In the genomic region with DNA sequence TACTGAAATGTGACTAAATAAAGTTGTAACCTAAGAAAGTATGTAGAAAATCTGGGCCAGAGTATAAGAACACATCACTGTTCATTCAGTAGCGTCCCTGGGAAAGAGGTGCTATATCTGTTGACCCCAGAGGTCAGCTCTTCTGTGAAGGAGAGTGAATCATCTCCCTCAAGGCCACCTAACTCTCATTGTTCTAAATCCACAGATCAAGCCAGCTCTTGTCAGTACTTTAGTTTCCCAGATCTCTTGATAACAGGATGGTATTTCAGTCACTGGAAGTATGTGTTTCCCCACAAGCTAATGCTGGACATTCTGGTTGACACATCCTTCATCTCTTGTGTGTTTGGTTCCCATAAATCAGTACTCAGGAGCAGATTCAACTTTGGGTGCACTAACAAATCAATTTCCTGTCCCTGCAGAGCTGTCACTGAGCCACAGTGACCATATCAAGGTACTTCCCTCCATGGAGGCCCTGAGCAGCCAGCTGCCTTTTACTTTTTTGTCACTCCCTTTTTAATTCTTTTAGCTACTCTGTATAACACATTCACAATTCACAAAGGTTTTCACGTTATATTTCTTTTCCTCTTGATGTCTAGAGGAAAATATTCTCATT, we compare ENCODE assay signal across 25 cellular contexts. TPM values are rescaled to one million over a fixed set of nuclear protein-coding genes. Genes with fewer than 3 reads are reported as not detected.
A peak's percentile ranks its signal among the peaks of the same experiment; 100 is the strongest.
DNase-seq lines count a peak whose midpoint lies in the region; ATAC-seq, FAIRE-seq and TF ChIP-seq lines count a peak whose summit lies in the region.
"Had no signal": no experiment of that assay in that cellular context is flagged by ENCODE, and none has a peak within 500 bp of the region (broad histone marks: within the 10 kb centered on the region; RNA-seq: fewer than 3 reads in every experiment).

No MANE protein-coding gene starts in this region.

- WGBS in smooth muscle cell (ENCODE audit: low lambda C conversion rate), result 50% methylated on average over 2 of the region's 2 CpGs

- TF ChIP-seq RAD21 in HCT116 (IDR thresholded peaks at IDR 0.05; ENCODE audit: low read depth), result no peak

- H3K9me3 ChIP-seq in HCT116 (ENCODE audit: control insufficient read depth in 1 of 2, insufficient read depth in 1 of 2, low read depth in 1 of 2, low read length in 2 of 2), result no peaks in the 10 kb centered on the region
- H3K9me3 ChIP-seq in smooth muscle cell (replicated peaks; ENCODE audit: low read depth), result no peaks in the 10 kb centered on the region
- H3K9me3 ChIP-seq: adrenal gland, Peyer's patch, SK-N-SH, testis, vagina had no signal

- H3K36me3 ChIP-seq in HCT116 (ENCODE audit: control insufficient read depth in 1 of 2, insufficient read depth in 2 of 2, low read length in 2 of 2) (no peaks in the 10 kb centered on the region), smooth muscle cell (ENCODE audit: low read depth) (no peaks in the 10 kb centered on the region)
- H3K36me3 ChIP-seq: adrenal gland, Peyer's patch, vagina had no signal

- DNase-seq in HCT116 (ENCODE audit: low read depth, low spot score) (peak; percentile 27), RCC 7860 (ENCODE audit: low spot score) (peak; percentile 34), smooth muscle cell (lab: John Stamatoyannopoulos, UW; ENCODE audit: unreplicated experiment) (no peak)
- DNase-seq: activated CD4-positive, alpha-beta memory T cell treated with anti-CD3 and anti-CD28 coated beads for 36 hours; activated gamma-delta T cell treated with Interleukin-2 at 50 U/mL for 16 hours; CD4-positive, alpha-beta memory T cell; DMS79 treated with DMSO at 0.1 percent for 48 hours; GOT3; left colon; naive thymus-derived CD4-positive, alpha-beta T cell; NCI-H524; NK-92 treated with Interleukin-12 subunit alpha and Interleukin-12 subunit beta, amount 100 ng/mL, for 24 hours; Peyer's patch; SK-N-SH; testis had no signal

- H3K4me2 ChIP-seq in HCT116 (ENCODE audit: low read length) (peak overlapping the region; percentile 39), smooth muscle cell (no peak overlapping the region)
- H3K4me2 ChIP-seq: SK-N-SH had no signal

- H3K4me1 ChIP-seq in HCT116 (ENCODE audit: control insufficient read depth in 1 of 2, insufficient read depth in 2 of 2, low read length in 2 of 2) (peaks cover 0 to 23% of the 10 kb centered on the region in 2 experiments; a peak in 2 of 4 replicates), smooth muscle cell (ENCODE audit: low read depth) (no peaks in the 10 kb centered on the region)
- H3K4me1 ChIP-seq: adrenal gland, parathyroid adenoma, Peyer's patch, testis had no signal

- H2AFZ ChIP-seq in HCT116 (ENCODE audit: low read depth, low read length, poor library complexity, severe bottlenecking) (no peak overlapping the region), smooth muscle cell (ENCODE audit: low read depth) (no peak overlapping the region)
- H2AFZ ChIP-seq: parathyroid adenoma had no signal

- H3K79me2 ChIP-seq in HCT116 (ENCODE audit: insufficient read depth, low read length), result no peaks in the 10 kb centered on the region
- H3K79me2 ChIP-seq in smooth muscle cell (ENCODE audit: low read depth), result no peaks in the 10 kb centered on the region
- H3K79me2 ChIP-seq: parathyroid adenoma had no signal

- RAD21 ChIA-PET in HCT116 (lab: Charles Lee; ENCODE audit: low non-redundant PET in 1 of 2, low total read pairs in 2 of 2, uncharacterized antibody in 2 of 2, unreplicated experiment in 2 of 2), result no interaction called here

- H3K9ac ChIP-seq in HCT116 (ENCODE audit: low read length) (no peak overlapping the region), smooth muscle cell (ENCODE audit: low read depth) (no peak overlapping the region)
- H3K9ac ChIP-seq: parathyroid adenoma, SK-N-SH had no signal

- no peak overlapping the region for H3K27ac ChIP-seq in HCT116 (ENCODE audit: low read depth, low read length)
- peak overlapping the region; percentile 54 for H3K27ac ChIP-seq in smooth muscle cell (ENCODE audit: low read depth)
- H3K27ac ChIP-seq: adrenal gland, coronary artery, parathyroid adenoma, Peyer's patch, testis, vagina had no signal

- CTCF ChIA-PET in HCT116 (lab: Charles Lee), result interaction anchor here (1.0 to 1.6 kb wide), 2 partner anchors 193 to 300 kb away, joined by 3 read pairs; no protein-coding TSS in a partner anchor

- H3K4me3 ChIP-seq in HCT116 (replicated peaks in 1 of 2; ENCODE audit: low read depth in 1 of 2, low read length in 2 of 2) (no peak overlapping the region), smooth muscle cell (no peak overlapping the region)
- H3K4me3 ChIP-seq: adrenal gland, coronary artery, Peyer's patch, testis, vagina had no signal

- ATAC-seq in HCT116 (peak; percentile 85), esophagus mucosa (peak; percentile 20), SK-N-SH treated with all-trans-retinoic acid at 6 μM for 48 hours (no peak), HG03460 (IDR thresholded peaks at IDR 0.05; ENCODE audit: unreplicated experiment) (no peak), HG02970 (IDR thresholded peaks at IDR 0.05; ENCODE audit: low FRiP score, unreplicated experiment) (no peak)
- ATAC-seq: left colon; naive thymus-derived CD4-positive, alpha-beta T cell; stimulated activated memory B cell treated with anti-CD40 and anti-IgM and Interleukin-4, amounts not matched to agents 10 μg/mL and 1 μg/mL and 100 μg/mL, for 72 hours had no signal

- peaks cover 9% of the 10 kb centered on the region; the same call in 1 of the 2 replicates for H3K27me3 ChIP-seq in HCT116 (ENCODE audit: insufficient read depth, low read length)
- peaks cover 26% of the 10 kb centered on the region for H3K27me3 ChIP-seq in smooth muscle cell (ENCODE audit: low read depth)
- H3K27me3 ChIP-seq: Peyer's patch, testis, vagina had no signal

- H4K20me1 ChIP-seq in HCT116 (ENCODE audit: insufficient read depth) (no peaks in the 10 kb centered on the region), smooth muscle cell (ENCODE audit: low read depth) (no peaks in the 10 kb centered on the region)

- no peaks in the 10 kb centered on the region for H3F3A ChIP-seq in smooth muscle cell (ENCODE audit: low read depth)

- intact Hi-C loops in HCT116 (cut with micrococcal nuclease), result no loop called here

- H3K9me2 ChIP-seq in HCT116 (ENCODE audit: insufficient read depth), result no peaks in the 10 kb centered on the region
- H3K9me2 ChIP-seq: SK-N-SH had no signal

- POLR2A ChIA-PET in HCT116 (lab: Charles Lee), result interaction anchor here (1.3 kb wide), 1 partner anchor 193 kb away, joined by 3 read pairs; no protein-coding TSS in a partner anchor

- TF ChIP-seq POLR2A in HCT116 (IDR thresholded peaks at IDR 0.05; ENCODE audit: borderline replicate concordance, extremely low read depth, insufficient read depth, insufficient read length), result no peak

- no peak for FAIRE-seq in RCC 7860 (lab: Jason Lieb, UNC)

- no peak for TF ChIP-seq CTCF in HCT116 (IDR thresholded peaks at IDR 0.05 in 2 of 3, conservative IDR thresholded peaks at IDR 0.05 in 1 of 3; ENCODE audit: borderline replicate concordance in 1 of 3, insufficient read depth in 1 of 3, low read depth in 2 of 3, low read length in 2 of 3)
- no peak for TF ChIP-seq CTCF in smooth muscle cell (IDR thresholded peaks at IDR 0.05; ENCODE audit: borderline replicate concordance, insufficient read depth, poor library complexity, severe bottlenecking)

- no TSS peak for BruUV-seq in HCT116 (replicated peaks; lab: Mats Ljungman, UMichigan)

TF ChIP-seq in HCT116, 20 proteins besides CTCF, POLR2A, EP300 and RAD21 (continues in another document):
- TF ChIP-seq JUND (IDR thresholded peaks at IDR 0.05), result 0 out of 2 replicates have a peak, but pooled peaks have one; percentile 21
- TF ChIP-seq EZH2 (IDR thresholded peaks at IDR 0.05), result no peak
- TF ChIP-seq TCF7L2 (IDR thresholded peaks at IDR 0.05; ENCODE audit: borderline replicate concordance, extremely low read depth, insufficient read depth, insufficient read length), result no peak
- no peak; the same call in 1 of the 2 replicates for TF ChIP-seq FOSL1 (IDR thresholded peaks at IDR 0.05; ENCODE audit: low read depth)
- TF ChIP-seq CEBPB (IDR thresholded peaks at IDR 0.05; ENCODE audit: low read depth), result no peak

TF ChIP-seq in SK-N-SH treated with all-trans-retinoic acid at 6 μM for 48 hours, 23 proteins besides CTCF, POLR2A, EP300 and RAD21 (continues in another document):
- TF ChIP-seq SNAI2 (CRISPR knock-in tag; IDR thresholded peaks at IDR 0.05) (no peak), ZNF70 (CRISPR knock-in tag; IDR thresholded peaks at IDR 0.05) (no peak), OSR1 (CRISPR knock-in tag; IDR thresholded peaks at IDR 0.05) (no peak)

RNA-seq across cellular contexts. Expression of a gene that starts 7.8 kb away (rescaled TPM):
- total RNA-seq in HCT116 (2021; ENCODE audit: unreplicated experiment) (0.20 TPM), esophagus mucosa (2.5 TPM), smooth muscle cell (11.1 and 13.5 TPM in 2 replicates)
- polyA plus RNA-seq in HCT116 (2012), result not detected in 2 replicates
- 3.1 and 5.6 TPM in 2 replicates for polyA plus RNA-seq in smooth muscle cell
- total RNA-seq: activated CD4-positive, alpha-beta memory T cell treated with anti-CD3 and anti-CD28 coated beads for 36 hours; left colon; mesenteric fat pad; testis had no signal
- polyA plus RNA-seq: adrenal gland, SK-N-SH had no signal

RNA-seq across cellular contexts. Expression of a gene that starts 20.4 kb away (rescaled TPM):
- total RNA-seq in HCT116 (2021; ENCODE audit: unreplicated experiment) (not detected), esophagus mucosa (not detected), smooth muscle cell (not detected in 2 replicates)
- polyA plus RNA-seq in HCT116 (2012), result not detected in 2 replicates
- polyA plus RNA-seq in smooth muscle cell, result not detected in 2 replicates
- total RNA-seq: activated CD4-positive, alpha-beta memory T cell treated with anti-CD3 and anti-CD28 coated beads for 36 hours; adrenal gland; left colon; mesenteric fat pad; testis had no signal
- polyA plus RNA-seq: SK-N-SH had no signal

RNA-seq across cellular contexts. Expression of a gene that starts 30.9 kb away (rescaled TPM):
- total RNA-seq in HCT116 (2021; ENCODE audit: unreplicated experiment), result not detected
- polyA plus RNA-seq in HCT116 (2012), result not detected in 2 replicates
- not detected for total RNA-seq in esophagus mucosa
- 3.8 TPM in 1 of 2 replicates, not detected in the other for total RNA-seq in smooth muscle cell
- not detected in 2 replicates for polyA plus RNA-seq in smooth muscle cell
- total RNA-seq: activated CD4-positive, alpha-beta memory T cell treated with anti-CD3 and anti-CD28 coated beads for 36 hours; adrenal gland; CD4-positive, alpha-beta memory T cell; left colon; mesenteric fat pad; Peyer's patch had no signal
- polyA plus RNA-seq: adrenal gland; CD4-positive, alpha-beta memory T cell; SK-N-SH had no signal

RNA-seq across cellular contexts. Expression of a gene that starts 54.1 kb away (rescaled TPM):
- total RNA-seq in HCT116 (2021; ENCODE audit: unreplicated experiment) (not detected), esophagus mucosa (not detected), smooth muscle cell (not detected in 2 replicates)
- polyA plus RNA-seq in HCT116 (2012), result not detected in 2 replicates
- not detected in 2 replicates for polyA plus RNA-seq in smooth muscle cell
- total RNA-seq: left colon, mesenteric fat pad, vagina had no signal
- polyA plus RNA-seq: SK-N-SH had no signal

Comparison
In these comparisons a context has a peak if more than half of its experiments do, and no peak if none do; other contexts are left out.
1. ATAC-seq: peak in HCT116 (single experiment) and esophagus mucosa (single experiment); none in SK-N-SH treated with all-trans-retinoic acid at 6 μM for 48 hours (single experiment), HG03460 (single experiment) and HG02970 (single experiment).